8 cellular contexts compared by ENCODE assay signal in the genomic region with DNA sequence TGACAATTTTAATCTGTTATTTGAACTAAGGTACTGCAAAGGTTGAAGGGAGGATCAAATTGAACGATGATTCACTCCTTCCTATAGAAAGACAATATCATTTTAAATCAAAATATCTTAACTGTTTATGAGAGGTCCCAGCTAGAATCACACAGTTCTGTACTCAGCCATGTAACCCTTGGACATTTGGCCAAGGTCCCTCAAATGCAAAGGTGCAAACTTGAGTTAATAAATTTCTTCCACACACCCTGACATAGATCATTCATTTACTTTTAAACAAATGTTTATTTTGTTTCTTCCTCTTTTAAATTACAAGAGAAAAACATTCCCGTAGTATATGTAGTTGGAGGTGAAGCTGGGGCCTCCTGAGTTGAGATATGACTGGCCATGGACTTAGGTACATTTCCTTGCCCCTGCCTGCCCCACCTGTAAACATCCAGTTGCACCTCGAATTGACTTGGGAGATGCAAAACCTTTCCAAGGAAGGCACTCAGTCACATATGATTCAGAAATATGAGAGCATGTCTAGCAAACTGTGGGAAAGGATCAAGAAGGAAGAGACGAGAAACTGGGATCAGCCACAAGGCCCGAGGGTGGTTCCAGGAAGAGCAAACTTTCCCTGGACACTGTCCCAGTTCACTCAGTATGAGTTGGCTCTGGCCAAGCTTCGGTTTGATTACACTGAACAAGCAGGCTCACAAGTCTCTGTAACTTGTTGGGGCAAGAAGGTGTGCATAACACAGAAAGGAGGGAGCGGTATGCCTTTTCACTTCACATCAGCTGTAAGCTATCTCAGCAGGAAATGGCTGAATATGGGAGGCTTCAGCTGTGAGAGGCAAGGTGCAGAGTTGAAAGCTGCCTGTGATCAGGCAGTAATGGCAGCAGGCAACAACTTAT. TPM values are rescaled to one million over a fixed set of nuclear protein-coding genes. Genes with fewer than 3 reads are reported as not detected.
DNase-seq lines count a peak whose midpoint lies in the region; ATAC-seq and TF ChIP-seq lines count a peak whose summit lies in the region.

No MANE protein-coding gene starts in this region.

- peak overlapping the region in 3 of 4 donors; percentile 34 to 69 (median 56) for H3K27ac ChIP-seq in tibial nerve

- H3K36me3 ChIP-seq in tibial nerve, result peaks cover 0 to 29% (median 0%) of the 10 kb centered on the region in 3 donors

- H3K4me3 Mint-ChIP-seq in activated naive CD8-positive, alpha-beta T cell treated with anti-CD3 and anti-CD28 coated beads, Interleukin-2, amount 10 ng/mL, durations not matched to agents 7 days and 5 days, result peak overlapping the region; percentile 99

- H3K4me1 Mint-ChIP-seq in activated naive CD8-positive, alpha-beta T cell treated with anti-CD3 and anti-CD28 coated beads, Interleukin-2, amount 10 ng/mL, durations not matched to agents 7 days and 5 days, result peaks cover 76% of the 10 kb centered on the region

- POLR2A ChIA-PET in activated naive CD8-positive, alpha-beta T cell treated with anti-CD3 and anti-CD28 coated beads, Interleukin-2, amount 10 ng/mL, durations not matched to agents 7 days and 5 days (lab: Charles Lee), result interaction anchor here (0.7 to 10.3 kb wide), 9 partner anchors 6 to 533 kb away, joined by 3 to 214 read pairs (median 5); a partner anchor contains a TSS

- WGBS in tibial nerve, 2 donors, result 63 to 64% methylated on average over 7 of the region's 7 CpGs

- no peaks in the 10 kb centered on the region for H3K9me3 Mint-ChIP-seq in activated naive CD8-positive, alpha-beta T cell treated with anti-CD3 and anti-CD28 coated beads, Interleukin-2, amount 10 ng/mL, durations not matched to agents 7 days and 5 days

- H3K36me3 Mint-ChIP-seq in activated naive CD8-positive, alpha-beta T cell treated with anti-CD3 and anti-CD28 coated beads, Interleukin-2, amount 10 ng/mL, durations not matched to agents 7 days and 5 days, result peaks cover 87% of the 10 kb centered on the region

- no peak overlapping the region for H3K4me3 ChIP-seq in tibial nerve

- DNase-seq in activated naive CD4-positive, alpha-beta T cell treated with Interleukin-2 at 50 U/mL for 16 hours, result peak; percentile 15
- DNase-seq in activated naive CD4-positive, alpha-beta T cell treated with anti-CD3 and anti-CD28 coated beads, Interleukin-2, amount 50 U/mL, for 16 hours, result no peak
- DNase-seq in activated naive CD8-positive, alpha-beta T cell treated with anti-CD3 and anti-CD28 coated beads, Interleukin-2, amount 10 ng/mL, durations not matched to agents 7 days and 5 days, result no peak
- DNase-seq in kidney glomerular epithelial cell (lab: John Stamatoyannopoulos, UW) (peak; percentile 32), tibial nerve (ENCODE audit: low spot score in 2 of 2) (peak; percentile 28 to 69), NCI-H510A (lab: John Stamatoyannopoulos, UW) (no peak), hypothalamus (lab: John Stamatoyannopoulos, UW) (no peak)
- DNase-seq in central memory CD4-positive, alpha-beta T cell, result no peak

- TF ChIP-seq CTCF in tibial nerve (IDR thresholded peaks at IDR 0.05), result no peak

- peak overlapping the region; percentile 85 for H3K27ac Mint-ChIP-seq in activated naive CD8-positive, alpha-beta T cell treated with anti-CD3 and anti-CD28 coated beads, Interleukin-2, amount 10 ng/mL, durations not matched to agents 7 days and 5 days

- H3K27me3 ChIP-seq in tibial nerve, result no peaks in the 10 kb centered on the region

- no peak for TF ChIP-seq POLR2A in tibial nerve (IDR thresholded peaks at IDR 0.05)

- H3K27me3 Mint-ChIP-seq in activated naive CD8-positive, alpha-beta T cell treated with anti-CD3 and anti-CD28 coated beads, Interleukin-2, amount 10 ng/mL, durations not matched to agents 7 days and 5 days, result no peaks in the 10 kb centered on the region

- peak; percentile 32 for ATAC-seq in activated naive CD8-positive, alpha-beta T cell treated with anti-CD3 and anti-CD28 coated beads, Interleukin-2, amount 10 ng/mL, durations not matched to agents 7 days and 5 days (ENCODE audit: low read depth)

- peaks cover 0 to 85% (median 26%) of the 10 kb centered on the region in 4 donors for H3K4me1 ChIP-seq in tibial nerve

- no peaks in the 10 kb centered on the region for H3K9me3 ChIP-seq in tibial nerve

- peak in 1 of 2 donors; percentile 53 for TF ChIP-seq EP300 in tibial nerve (IDR thresholded peaks at IDR 0.05)

RNA-seq across cellular contexts. Expression of a gene that starts 6.7 kb away (rescaled TPM):
- 100 to 1,000 TPM; 151 to 159 TPM for total RNA-seq in activated naive CD8-positive, alpha-beta T cell treated with anti-CD3 and anti-CD28 coated beads, Interleukin-2, amount 10 ng/mL, durations not matched to agents 7 days and 5 days
- total RNA-seq in tibial nerve, result 10 to 100 TPM; 24.6 to 54.1 (median 37.3) TPM

Comparison
In these comparisons a context has a peak if more than half of its experiments do, and no peak if none do; other contexts are left out.
1. DNase-seq: peak in activated naive CD4-positive, alpha-beta T cell treated with Interleukin-2 at 50 U/mL for 16 hours (single experiment), kidney glomerular epithelial cell (single experiment) and tibial nerve (2 of 2); none in activated naive CD4-positive, alpha-beta T cell treated with anti-CD3 and anti-CD28 coated beads, Interleukin-2, amount 50 U/mL, for 16 hours (single experiment), activated naive CD8-positive, alpha-beta T cell treated with anti-CD3 and anti-CD28 coated beads, Interleukin-2, amount 10 ng/mL, durations not matched to agents 7 days and 5 days (single experiment), NCI-H510A (single experiment), hypothalamus (0 of 51) and central memory CD4-positive, alpha-beta T cell (single experiment).